18 cellular contexts compared by ENCODE assay signal in the genomic region with DNA sequence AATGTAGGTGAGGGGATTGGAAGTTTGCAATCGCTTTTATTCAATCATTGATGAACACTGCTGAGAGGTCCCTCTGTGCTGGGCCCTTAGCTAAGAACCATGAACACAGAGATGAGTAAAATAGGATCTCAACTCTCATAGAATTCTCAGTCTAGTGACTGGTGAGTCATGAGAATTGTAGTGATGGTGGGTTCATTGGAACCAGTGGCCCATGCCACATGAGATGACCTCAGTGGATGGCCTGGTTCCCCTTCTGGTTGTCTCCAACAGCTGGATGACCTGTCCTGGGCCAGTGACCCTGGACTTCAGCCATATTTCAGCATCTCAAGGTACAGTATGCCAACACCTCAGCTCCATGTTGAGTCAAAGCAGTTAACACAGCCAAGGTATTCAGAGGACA. TPM values are rescaled to one million over a fixed set of nuclear protein-coding genes. Genes with fewer than 3 reads are reported as not detected.
DNase-seq lines count a peak whose midpoint lies in the region; ATAC-seq and TF ChIP-seq lines count a peak whose summit lies in the region.
"Had no signal": no experiment of that assay in that cellular context is flagged by ENCODE, and none has a peak within 500 bp of the region (broad histone marks: within the 10 kb centered on the region; RNA-seq: fewer than 3 reads in every experiment).

No MANE protein-coding gene starts in this region.

- H3K27me3 ChIP-seq in trophoblast cell (ENCODE audit: insufficient read depth, low read length) (no peaks in the 10 kb centered on the region), upper lobe of right lung (no peaks in the 10 kb centered on the region)

- H3K4me1 Mint-ChIP-seq in activated T-helper 17 cell treated with anti-CD3 and anti-CD28 coated beads, Interleukin-2, amount 50 U/mL, for 72 hours: no peaks in the 10 kb centered on the region

- DNase-seq in CD1c-positive myeloid dendritic cell (ENCODE audit: extremely low spot score) (peak; percentile 66), trophoblast cell (no peak), upper lobe of right lung (no peak)
- DNase-seq in activated effector memory CD4-positive, alpha-beta T cell treated with anti-CD3 and anti-CD28 coated beads, Interleukin-2, amount 50 U/mL, for 16 hours: no peak
- DNase-seq: C1 segment of cervical spinal cord; CD4-positive, alpha-beta T cell; CD8-positive, alpha-beta memory T cell; DMS 273 treated with DMSO at 0.1 percent for 48 hours; DMS79; EL; GDM1; H9 had no signal

- H3K27ac ChIP-seq in trophoblast cell (ENCODE audit: low read depth, low read length): no peak overlapping the region
- no peak overlapping the region for H3K27ac ChIP-seq in upper lobe of right lung

- peak; percentile 34 for ATAC-seq in activated T-helper 17 cell treated with anti-CD3 and anti-CD28 coated beads, Interleukin-2, amount 50 U/mL, for 72 hours (replicated peaks)
- peak; percentile 43 for ATAC-seq in upper lobe of right lung
- no peak for ATAC-seq in HG03175 (IDR thresholded peaks at IDR 0.05; ENCODE audit: unreplicated experiment)
- no peak for ATAC-seq in HG03354 (IDR thresholded peaks at IDR 0.05; ENCODE audit: poor library complexity, severe bottlenecking, unreplicated experiment)
- ATAC-seq: GM12878, GM23338, HCT116 had no signal

- no peak overlapping the region for H3K9ac ChIP-seq in trophoblast cell (ENCODE audit: low read length)

- H3K9me3 Mint-ChIP-seq in activated T-helper 17 cell treated with anti-CD3 and anti-CD28 coated beads, Interleukin-2, amount 50 U/mL, for 72 hours: no peaks in the 10 kb centered on the region
- H3K9me3 Mint-ChIP-seq: CD4-positive, alpha-beta T cell; CD8-positive, alpha-beta memory T cell; GM23338; H9 had no signal

- no peak overlapping the region for H3K4me3 Mint-ChIP-seq in activated T-helper 17 cell treated with anti-CD3 and anti-CD28 coated beads, Interleukin-2, amount 50 U/mL, for 72 hours
- H3K4me3 Mint-ChIP-seq: CD4-positive, alpha-beta T cell; CD8-positive, alpha-beta memory T cell; GM23338; H9 had no signal

- no peak overlapping the region for H2BK12ac ChIP-seq in trophoblast cell (ENCODE audit: low read length)

- intact Hi-C loops in upper lobe of right lung (cut with DNase I): no loop called here

- no peaks in the 10 kb centered on the region for H3K9me3 ChIP-seq in trophoblast cell (ENCODE audit: insufficient read depth, low read depth, low read length)
- no peaks in the 10 kb centered on the region for H3K9me3 ChIP-seq in upper lobe of right lung

- H3K27me3 Mint-ChIP-seq in activated T-helper 17 cell treated with anti-CD3 and anti-CD28 coated beads, Interleukin-2, amount 50 U/mL, for 72 hours: peaks cover 3% of the 10 kb centered on the region

- no peak for TF ChIP-seq CTCF in upper lobe of right lung (IDR thresholded peaks at IDR 0.05)

- H3K18ac ChIP-seq in trophoblast cell (ENCODE audit: low read length): no peak overlapping the region

- H2AFZ ChIP-seq in trophoblast cell (ENCODE audit: insufficient read depth, low read length, poor library complexity): no peak overlapping the region
- H2AFZ ChIP-seq: GM23338 had no signal

- no peaks in the 10 kb centered on the region for H3K36me3 ChIP-seq in trophoblast cell (ENCODE audit: control insufficient read depth in 1 of 2, insufficient read depth in 2 of 2, low read length in 2 of 2)
- H3K36me3 ChIP-seq in upper lobe of right lung: no peaks in the 10 kb centered on the region

- no peak overlapping the region for H4K12ac ChIP-seq in trophoblast cell (ENCODE audit: low read depth, low read length)

- no CpG with 5 or more reads among the region's 1 CpG for WGBS in trophoblast cell (ENCODE audit: extremely low coverage, insufficient coverage, insufficient read length)

- no peaks in the 10 kb centered on the region for H3K79me1 ChIP-seq in trophoblast cell (ENCODE audit: low read length)

- no peak overlapping the region for H3K4ac ChIP-seq in trophoblast cell (ENCODE audit: low read depth, low read length)

- H3K4me2 ChIP-seq in trophoblast cell (ENCODE audit: low read length): no peak overlapping the region
- H3K4me2 ChIP-seq: GM23338 had no signal

- H3K23ac ChIP-seq in trophoblast cell (ENCODE audit: low read length): no peak overlapping the region

- no peak overlapping the region for H3K4me3 ChIP-seq in trophoblast cell (ENCODE audit: low read depth, low read length)
- no peak overlapping the region for H3K4me3 ChIP-seq in upper lobe of right lung
- H3K4me3 ChIP-seq: GM12878, GM23338 had no signal

- H3K36me3 Mint-ChIP-seq in activated T-helper 17 cell treated with anti-CD3 and anti-CD28 coated beads, Interleukin-2, amount 50 U/mL, for 72 hours (ENCODE audit: low read depth): no peaks in the 10 kb centered on the region
- H3K36me3 Mint-ChIP-seq: CD8-positive, alpha-beta memory T cell had no signal

- no peak overlapping the region for H3K14ac ChIP-seq in trophoblast cell (ENCODE audit: low read length)

- H3K27ac Mint-ChIP-seq in activated T-helper 17 cell treated with anti-CD3 and anti-CD28 coated beads, Interleukin-2, amount 50 U/mL, for 72 hours: peak overlapping the region; percentile 26
- H3K27ac Mint-ChIP-seq: CD4-positive, alpha-beta T cell; CD8-positive, alpha-beta memory T cell; GM23338; H9 had no signal

- H4K8ac ChIP-seq in trophoblast cell (ENCODE audit: low read depth, low read length): no peak overlapping the region

- H2BK120ac ChIP-seq in trophoblast cell (ENCODE audit: insufficient read depth, low read length, poor library complexity): no peak overlapping the region

- no peak overlapping the region for H4K91ac ChIP-seq in trophoblast cell (ENCODE audit: low read depth, low read length)

- H2AK5ac ChIP-seq in trophoblast cell (ENCODE audit: low read length): peak overlapping the region; percentile 31

- H3K79me2 ChIP-seq in trophoblast cell (ENCODE audit: control insufficient read depth, insufficient read depth, low read length, poor library complexity): no peaks in the 10 kb centered on the region

- H3K4me1 ChIP-seq in trophoblast cell (ENCODE audit: control insufficient read depth in 1 of 2, insufficient read depth in 2 of 2, low read length in 2 of 2) (peaks cover 3 to 4% of the 10 kb centered on the region in 2 experiments), upper lobe of right lung (no peaks in the 10 kb centered on the region)

- no peak overlapping the region for H2BK5ac ChIP-seq in trophoblast cell (ENCODE audit: low read depth, low read length, poor library complexity)

RNA-seq across cellular contexts. Expression of gene S100A10, which starts 21.3 kb away (rescaled TPM):
- total RNA-seq in activated T-helper 17 cell treated with anti-CD3 and anti-CD28 coated beads, Interleukin-2, amount 50 U/mL, for 72 hours: 100 to 1,000 TPM; 181 to 377 TPM
- 1,216 and 1,221 TPM in 2 replicates for polyA plus RNA-seq in trophoblast cell (2013)
- 643 TPM for total RNA-seq in upper lobe of right lung

RNA-seq across cellular contexts. Expression of gene S100A11, which starts 21.9 kb away (rescaled TPM):
- total RNA-seq in activated T-helper 17 cell treated with anti-CD3 and anti-CD28 coated beads, Interleukin-2, amount 50 U/mL, for 72 hours: 100 to 1,000 TPM; 230 to 302 TPM
- polyA plus RNA-seq in trophoblast cell (2013): 4,655 and 4,754 TPM in 2 replicates
- 522 TPM for total RNA-seq in upper lobe of right lung

Comparison
In these comparisons a context has a peak if more than half of its experiments do, and no peak if none do; other contexts are left out.
1. ATAC-seq: peak in activated T-helper 17 cell treated with anti-CD3 and anti-CD28 coated beads, Interleukin-2, amount 50 U/mL, for 72 hours (single experiment) and upper lobe of right lung (single experiment); none in HG03175 (single experiment) and HG03354 (single experiment).